In genomic region chr16:23678430-23679273, GRCh38 we compare ENCODE assay signal across 1 cellular context.
TF ChIP-seq lines count a peak whose summit lies in the region.

Gene PLK1 (plus strand): TSS chr16:23678889. CDS start chr16:23678933, 44 bp downstream.

TF ChIP-seq in HepG2, 621 proteins besides CTCF, POLR2A, EP300 and RAD21 (continued from another document and continues in another):
- TF ChIP-seq PRDM15 (CRISPR knock-in tag; IDR thresholded peaks at IDR 0.05) = peak; percentile 64; the same call in 1 of the 2 replicates
- TF ChIP-seq ZIK1 (CRISPR knock-in tag; IDR thresholded peaks at IDR 0.05; ENCODE audit: borderline replicate concordance, low read depth) = no peak; the same call in 1 of the 2 replicates
- 0 out of 2 replicates have a peak, but pooled peaks have one; percentile 40 for TF ChIP-seq FOXJ3 (CRISPR knock-in tag; IDR thresholded peaks at IDR 0.05; ENCODE audit: borderline replicate concordance)
- no peak; the same call in 1 of the 2 replicates for TF ChIP-seq KLF15 (CRISPR knock-in tag; IDR thresholded peaks at IDR 0.05; ENCODE audit: borderline replicate concordance)
- no peak for TF ChIP-seq ZNF713 (CRISPR knock-in tag; IDR thresholded peaks at IDR 0.05)
- peak; percentile 85 for TF ChIP-seq NAIF1 (CRISPR knock-in tag; IDR thresholded peaks at IDR 0.05; ENCODE audit: borderline replicate concordance)
- no peak for TF ChIP-seq MTA3 (CRISPR knock-in tag; IDR thresholded peaks at IDR 0.05)
- TF ChIP-seq ZNF234 (CRISPR knock-in tag; conservative IDR thresholded peaks at IDR 0.05) = 0 out of 2 replicates have a peak, but pooled peaks have one; percentile 49
- no peak for TF ChIP-seq ZNF326 (CRISPR knock-in tag; IDR thresholded peaks at IDR 0.05; ENCODE audit: borderline replicate concordance)
- TF ChIP-seq ZBTB33 (CRISPR knock-in tag; IDR thresholded peaks at IDR 0.05) = peak; percentile 33; the same call in 1 of the 2 replicates
- TF ChIP-seq NR0B2 (CRISPR knock-in tag; IDR thresholded peaks at IDR 0.05) = peak; percentile 88
- TF ChIP-seq ZNF180 (CRISPR knock-in tag; IDR thresholded peaks at IDR 0.05; ENCODE audit: borderline replicate concordance, low read depth) = no peak
- TF ChIP-seq AKAP8 (CRISPR knock-in tag; IDR thresholded peaks at IDR 0.05) = peak; percentile 21; the same call in 1 of the 2 replicates
- peak; percentile 88 for TF ChIP-seq ZNF224 (CRISPR knock-in tag; IDR thresholded peaks at IDR 0.05)
- TF ChIP-seq POLR2AphosphoS2 (IDR thresholded peaks at IDR 0.05; ENCODE audit: low read depth, low read length) = no peak
- peak; percentile 98 for TF ChIP-seq TGIF2 (CRISPR knock-in tag; IDR thresholded peaks at IDR 0.05)
- TF ChIP-seq GFI1 (CRISPR knock-in tag; IDR thresholded peaks at IDR 0.05; ENCODE audit: borderline replicate concordance) = peak; percentile 79; the same call in 1 of the 2 replicates
- TF ChIP-seq NONO (IDR thresholded peaks at IDR 0.05) = no peak
- TF ChIP-seq NONO (CRISPR knock-in tag; conservative IDR thresholded peaks at IDR 0.05) = peak; percentile 98
- peak; percentile 70; the same call in 1 of the 2 replicates for TF ChIP-seq PRDM10 (CRISPR knock-in tag; IDR thresholded peaks at IDR 0.05; ENCODE audit: low read depth)
- no peak for TF ChIP-seq ZNF44 (CRISPR knock-in tag; IDR thresholded peaks at IDR 0.05)
- TF ChIP-seq DR1 (CRISPR knock-in tag; IDR thresholded peaks at IDR 0.05) = peak; percentile 97
- peak; percentile 93 for TF ChIP-seq DRAP1 (CRISPR knock-in tag; IDR thresholded peaks at IDR 0.05)
- TF ChIP-seq SMARCC2 (IDR thresholded peaks at IDR 0.05) = no peak
- TF ChIP-seq SP140L (CRISPR knock-in tag; IDR thresholded peaks at IDR 0.05; ENCODE audit: borderline replicate concordance) = peak; percentile 93; the same call in 1 of the 2 replicates
- TF ChIP-seq ZBTB25 (CRISPR knock-in tag; IDR thresholded peaks at IDR 0.05) = peak; percentile 78
- TF ChIP-seq ZSCAN30 (CRISPR knock-in tag; IDR thresholded peaks at IDR 0.05) = no peak
- TF ChIP-seq TCF7 (IDR thresholded peaks at IDR 0.05; ENCODE audit: low read depth) = no peak; the same call in 1 of the 2 replicates
- TF ChIP-seq ZBTB20 (CRISPR knock-in tag; IDR thresholded peaks at IDR 0.05; ENCODE audit: borderline replicate concordance, low read depth) = peak; percentile 50; the same call in 1 of the 2 replicates
- no peak; the same call in 1 of the 2 replicates for TF ChIP-seq RFX3 (CRISPR knock-in tag; IDR thresholded peaks at IDR 0.05)
- TF ChIP-seq ZNF512B (CRISPR knock-in tag; IDR thresholded peaks at IDR 0.05; ENCODE audit: borderline replicate concordance) = no peak
- TF ChIP-seq ZNF124 (CRISPR knock-in tag; IDR thresholded peaks at IDR 0.05) = peak; percentile 94
- peak; percentile 52; the same call in 1 of the 2 replicates for TF ChIP-seq ZNF337 (CRISPR knock-in tag; IDR thresholded peaks at IDR 0.05; ENCODE audit: borderline replicate concordance, low read depth)
- peak; percentile 31 for TF ChIP-seq PTBP1 (IDR thresholded peaks at IDR 0.05; ENCODE audit: low read depth, low read length, poor library complexity, severe bottlenecking)
- no peak for TF ChIP-seq HMGA1 (CRISPR knock-in tag; conservative IDR thresholded peaks at IDR 0.05)
- TF ChIP-seq NR1H2 (CRISPR knock-in tag; IDR thresholded peaks at IDR 0.05; ENCODE audit: borderline replicate concordance, low read depth) = peak; percentile 56; the same call in 1 of the 2 replicates
- peak; percentile 78; the same call in 1 of the 2 replicates for TF ChIP-seq THAP11 (CRISPR knock-in tag; IDR thresholded peaks at IDR 0.05)
- TF ChIP-seq MYC (CRISPR knock-in tag; IDR thresholded peaks at IDR 0.05; ENCODE audit: borderline replicate concordance) = peak; percentile 98
- peak; percentile 100 for TF ChIP-seq CHCHD3 (CRISPR knock-in tag; IDR thresholded peaks at IDR 0.05)
- TF ChIP-seq JARID2 (CRISPR knock-in tag; IDR thresholded peaks at IDR 0.05; ENCODE audit: insufficient replicate concordance) = peak; percentile 60
- TF ChIP-seq RFX1 (IDR thresholded peaks at IDR 0.05) = no peak
- TF ChIP-seq ZNF572 (CRISPR knock-in tag; IDR thresholded peaks at IDR 0.05) = no peak
- no peak; the same call in 1 of the 2 replicates for TF ChIP-seq TBP (CRISPR knock-in tag; IDR thresholded peaks at IDR 0.05)
- TF ChIP-seq ZNF788 (CRISPR knock-in tag; IDR thresholded peaks at IDR 0.05; ENCODE audit: borderline replicate concordance) = no peak; the same call in 1 of the 2 replicates
- peak; percentile 93 for TF ChIP-seq ZSCAN29 (CRISPR knock-in tag; conservative IDR thresholded peaks at IDR 0.05)
- TF ChIP-seq CBX1 (IDR thresholded peaks at IDR 0.05; ENCODE audit: low read depth) = peak; percentile 93
- TF ChIP-seq BATF2 (CRISPR knock-in tag; IDR thresholded peaks at IDR 0.05) = peak; percentile 100
- TF ChIP-seq ZNF580 (CRISPR knock-in tag; IDR thresholded peaks at IDR 0.05; ENCODE audit: borderline replicate concordance, low read depth) = peak; percentile 91; the same call in 1 of the 2 replicates
- peak; percentile 64; the same call in 1 of the 2 replicates for TF ChIP-seq ETV5 (CRISPR knock-in tag; IDR thresholded peaks at IDR 0.05; ENCODE audit: borderline replicate concordance)
